ENCODE assay signal across 14 cellular contexts in the genomic region with DNA sequence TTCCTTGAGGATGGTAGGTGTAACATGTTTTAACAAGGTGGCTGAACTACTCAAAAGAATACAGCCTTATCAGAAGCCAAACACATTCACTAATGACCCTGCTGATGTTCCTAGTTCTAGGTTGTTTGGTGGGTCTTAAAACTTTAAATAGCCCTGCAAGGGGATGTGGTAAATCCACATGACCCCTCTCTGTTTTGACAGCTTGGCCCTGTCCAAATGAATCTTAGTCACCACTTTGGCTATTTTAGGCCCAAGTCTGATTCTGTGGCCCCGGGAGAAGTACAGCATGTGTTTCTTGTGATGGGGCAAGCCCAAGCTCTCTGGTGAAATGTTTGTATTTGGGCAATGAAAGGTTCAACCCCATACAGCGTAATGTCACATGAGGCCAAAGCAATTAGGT. TPM values are rescaled to one million over a fixed set of nuclear protein-coding genes. Genes with fewer than 3 reads are reported as not detected.
A peak's percentile ranks its signal among the peaks of the same experiment; 100 is the strongest.
DNase-seq lines count a peak whose midpoint lies in the region; TF ChIP-seq lines count a peak whose summit lies in the region.
"Had no signal": no experiment of that assay in that cellular context is flagged by ENCODE, and none has a peak within 500 bp of the region (broad histone marks: within the 10 kb centered on the region; RNA-seq: fewer than 3 reads in every experiment).

No MANE protein-coding gene starts in this region.

- H4K20me1 ChIP-seq in neural progenitor cell (ENCODE audit: low read depth), result no peaks in the 10 kb centered on the region

- no peaks in the 10 kb centered on the region for H3K36me3 ChIP-seq in neural progenitor cell

- H3K4me2 ChIP-seq in neural progenitor cell, result no peak overlapping the region

- TF ChIP-seq POLR2A in NB4 (IDR thresholded peaks at IDR 0.05; ENCODE audit: extremely low read depth, insufficient read length), result no peak

- no peaks in the 10 kb centered on the region for H3K4me1 ChIP-seq in neural progenitor cell

- H3K4me3 Mint-ChIP-seq in neural progenitor cell (no peak overlapping the region), immature natural killer cell (no peak overlapping the region)
- H3K4me3 Mint-ChIP-seq: activated naive CD4-positive, alpha-beta T cell treated with anti-CD3 and anti-CD28 coated beads for 36 hours had no signal

- H3K36me3 Mint-ChIP-seq in neural progenitor cell, result peaks cover 3% of the 10 kb centered on the region
- no peaks in the 10 kb centered on the region for H3K36me3 Mint-ChIP-seq in immature natural killer cell

- H3K9ac ChIP-seq in neural progenitor cell, result no peak overlapping the region

- H3K27me3 Mint-ChIP-seq in neural progenitor cell (ENCODE audit: insufficient read depth, low read depth) (no peaks in the 10 kb centered on the region), immature natural killer cell (ENCODE audit: low read depth in 3 of 3) (peaks cover 0 to 3% (median 0%) of the 10 kb centered on the region in 3 donors)

- no peak overlapping the region for H3K4me3 ChIP-seq in GM12865 (ENCODE audit: low read depth, low read length)
- H3K4me3 ChIP-seq in NB4 (ENCODE audit: low read depth, low read length), result no peak overlapping the region
- no peak overlapping the region for H3K4me3 ChIP-seq in cardiac fibroblast (replicated peaks in 1 of 2; ENCODE audit: low read depth in 2 of 2, low read length in 2 of 2)
- no peak overlapping the region for H3K4me3 ChIP-seq in neural progenitor cell

- H3K79me2 ChIP-seq in neural progenitor cell (ENCODE audit: low read depth), result no peaks in the 10 kb centered on the region

- H3K27ac ChIP-seq in neural progenitor cell, result no peak overlapping the region

- TF ChIP-seq CTCF in GM12865 (IDR thresholded peaks at IDR 0.05; ENCODE audit: insufficient read depth, low read depth, low read length, missing control alignments) (no peak), NB4 (IDR thresholded peaks at IDR 0.05; ENCODE audit: low read depth, low read length) (no peak), cardiac fibroblast (IDR thresholded peaks at IDR 0.05; ENCODE audit: low read depth, low read length) (no peak), neural progenitor cell (IDR thresholded peaks at IDR 0.05) (no peak)

- peak; percentile 2 for DNase-seq in GM12865 (ENCODE audit: low read depth)
- DNase-seq in NB4 (ENCODE audit: low read depth), result peak; percentile 16
- peak; percentile 18 to 54 for DNase-seq in cardiac fibroblast (ENCODE audit: low read depth in 2 of 2)
- DNase-seq in midbrain (lab: John Stamatoyannopoulos, UW), result peak; percentile 12
- DNase-seq in stimulated activated CD4-positive, alpha-beta T cell treated with anti-CD3 and anti-CD28 coated beads, Interleukin-4, amount 100 ng/mL, for 4 hours, result no peak
- no peak for DNase-seq in activated CD4-positive, alpha-beta T cell treated with anti-CD3 and anti-CD28 coated beads for 4 hours
- DNase-seq in neural progenitor cell (ENCODE audit: low spot score), result no peak
- DNase-seq in immature natural killer cell, result no peak
- DNase-seq: activated naive CD4-positive, alpha-beta T cell treated with anti-CD3 and anti-CD28 coated beads for 36 hours; DND-41; GOT3; NCI-H1417 treated with DMSO at 0.1 percent for 48 hours; stimulated activated naive CD4-positive, alpha-beta T cell treated with Interleukin-2 at 50 U/mL for 16 hours had no signal

- H3K27ac Mint-ChIP-seq in neural progenitor cell (no peak overlapping the region), immature natural killer cell (peak overlapping the region in 1 of 6 donors; percentile 5)
- H3K27ac Mint-ChIP-seq: activated naive CD4-positive, alpha-beta T cell treated with anti-CD3 and anti-CD28 coated beads for 36 hours had no signal

- H3K27me3 ChIP-seq in neural progenitor cell, result no peaks in the 10 kb centered on the region

- no peaks in the 10 kb centered on the region for H3F3A ChIP-seq in neural progenitor cell (ENCODE audit: low read depth)

- no peak overlapping the region for H2AFZ ChIP-seq in neural progenitor cell (replicated peaks)

- no peaks in the 10 kb centered on the region for H3K4me1 Mint-ChIP-seq in neural progenitor cell
- peaks cover 0 to 1% of the 10 kb centered on the region in 2 donors for H3K4me1 Mint-ChIP-seq in immature natural killer cell

- peaks cover 3% of the 10 kb centered on the region for H3K9me3 Mint-ChIP-seq in neural progenitor cell
- H3K9me3 Mint-ChIP-seq in immature natural killer cell, result no peaks in the 10 kb centered on the region
- H3K9me3 Mint-ChIP-seq: activated naive CD4-positive, alpha-beta T cell treated with anti-CD3 and anti-CD28 coated beads for 36 hours had no signal

- H3K9me3 ChIP-seq in neural progenitor cell (ENCODE audit: low read depth), result no peaks in the 10 kb centered on the region

RNA-seq across cellular contexts. Expression of gene GPR34, which starts 54.5 kb away (rescaled TPM):
- not detected in 2 replicates for total RNA-seq in neural progenitor cell (ENCODE audit: low replicate concordance)
- polyA plus RNA-seq in immature natural killer cell, result 1 to 10 TPM in 2 of 3 donors, not detected in 1; 2.8 to 2.9 TPM
- total RNA-seq: activated naive CD4-positive, alpha-beta T cell treated with anti-CD3 and anti-CD28 coated beads for 36 hours had no signal
- polyA plus RNA-seq: BJ had no signal

Comparison
In these comparisons a context has a peak if more than half of its experiments do, and no peak if none do; other contexts are left out.
1. DNase-seq: peak in GM12865 (single experiment), NB4 (single experiment), cardiac fibroblast (2 of 2) and midbrain (single experiment); none in stimulated activated CD4-positive, alpha-beta T cell treated with anti-CD3 and anti-CD28 coated beads, Interleukin-4, amount 100 ng/mL, for 4 hours (0 of 2), activated CD4-positive, alpha-beta T cell treated with anti-CD3 and anti-CD28 coated beads for 4 hours (0 of 2), neural progenitor cell (single experiment) and immature natural killer cell (0 of 3).